In the genomic region with DNA sequence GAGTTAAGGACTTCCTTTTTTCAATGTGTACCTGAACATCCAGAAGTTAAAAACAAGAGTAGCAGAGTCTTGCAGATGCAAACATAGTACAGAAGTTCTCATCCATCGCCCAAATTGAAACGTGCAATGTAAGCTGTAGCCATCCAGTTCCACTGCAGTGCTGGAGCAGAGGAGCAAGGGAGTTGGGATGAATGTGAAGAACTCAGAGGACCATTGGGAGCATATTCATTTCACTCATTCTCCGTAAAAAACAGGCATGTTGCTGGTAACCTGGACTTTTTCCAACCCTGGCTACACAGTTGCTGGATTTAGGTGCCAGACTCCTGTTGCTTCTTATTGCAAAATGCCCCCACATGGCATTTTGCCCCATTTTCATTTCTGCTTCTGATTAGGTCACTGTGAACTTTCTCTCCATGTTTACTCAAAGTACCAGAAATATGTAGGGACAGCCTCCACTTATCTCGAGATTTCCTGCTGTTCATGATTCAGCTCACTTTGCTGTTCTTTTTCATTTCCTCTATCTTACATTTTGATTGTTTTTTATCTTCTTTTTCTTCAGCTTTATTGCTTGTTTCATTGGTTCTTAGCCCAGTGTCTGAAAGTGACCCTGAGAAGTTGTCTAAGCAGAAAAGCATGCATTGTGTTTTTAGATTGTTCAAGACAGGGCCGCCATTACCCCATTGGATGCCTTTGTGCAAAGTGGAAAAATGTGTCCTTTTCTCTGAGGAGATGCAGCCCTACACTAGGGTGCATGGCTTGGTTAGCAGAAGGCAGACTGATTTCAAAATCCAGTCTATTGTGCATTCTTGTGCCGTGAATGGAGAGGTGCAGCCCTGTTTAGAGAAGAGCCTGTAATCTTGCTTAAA, we compare ENCODE assay signal across 2 cellular contexts.
TF ChIP-seq lines count a peak whose summit lies in the region.

No MANE protein-coding gene starts in this region.

TF ChIP-seq in liver, 16 proteins besides CTCF, POLR2A, EP300 and RAD21 (continued from another document):
- TF ChIP-seq, protein P1, sequence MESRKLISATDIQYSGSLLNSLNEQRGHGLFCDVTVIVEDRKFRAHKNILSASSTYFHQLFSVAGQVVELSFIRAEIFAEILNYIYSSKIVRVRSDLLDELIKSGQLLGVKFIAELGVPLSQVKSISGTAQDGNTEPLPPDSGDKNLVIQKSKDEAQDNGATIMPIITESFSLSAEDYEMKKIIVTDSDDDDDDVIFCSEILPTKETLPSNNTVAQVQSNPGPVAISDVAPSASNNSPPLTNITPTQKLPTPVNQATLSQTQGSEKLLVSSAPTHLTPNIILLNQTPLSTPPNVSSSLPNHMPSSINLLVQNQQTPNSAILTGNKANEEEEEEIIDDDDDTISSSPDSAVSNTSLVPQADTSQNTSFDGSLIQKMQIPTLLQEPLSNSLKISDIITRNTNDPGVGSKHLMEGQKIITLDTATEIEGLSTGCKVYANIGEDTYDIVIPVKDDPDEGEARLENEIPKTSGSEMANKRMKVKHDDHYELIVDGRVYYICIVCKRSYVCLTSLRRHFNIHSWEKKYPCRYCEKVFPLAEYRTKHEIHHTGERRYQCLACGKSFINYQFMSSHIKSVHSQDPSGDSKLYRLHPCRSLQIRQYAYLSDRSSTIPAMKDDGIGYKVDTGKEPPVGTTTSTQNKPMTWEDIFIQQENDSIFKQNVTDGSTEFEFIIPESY (IDR thresholded peaks at IDR 0.05), result peak; percentile 96
- TF ChIP-seq, protein P2, sequence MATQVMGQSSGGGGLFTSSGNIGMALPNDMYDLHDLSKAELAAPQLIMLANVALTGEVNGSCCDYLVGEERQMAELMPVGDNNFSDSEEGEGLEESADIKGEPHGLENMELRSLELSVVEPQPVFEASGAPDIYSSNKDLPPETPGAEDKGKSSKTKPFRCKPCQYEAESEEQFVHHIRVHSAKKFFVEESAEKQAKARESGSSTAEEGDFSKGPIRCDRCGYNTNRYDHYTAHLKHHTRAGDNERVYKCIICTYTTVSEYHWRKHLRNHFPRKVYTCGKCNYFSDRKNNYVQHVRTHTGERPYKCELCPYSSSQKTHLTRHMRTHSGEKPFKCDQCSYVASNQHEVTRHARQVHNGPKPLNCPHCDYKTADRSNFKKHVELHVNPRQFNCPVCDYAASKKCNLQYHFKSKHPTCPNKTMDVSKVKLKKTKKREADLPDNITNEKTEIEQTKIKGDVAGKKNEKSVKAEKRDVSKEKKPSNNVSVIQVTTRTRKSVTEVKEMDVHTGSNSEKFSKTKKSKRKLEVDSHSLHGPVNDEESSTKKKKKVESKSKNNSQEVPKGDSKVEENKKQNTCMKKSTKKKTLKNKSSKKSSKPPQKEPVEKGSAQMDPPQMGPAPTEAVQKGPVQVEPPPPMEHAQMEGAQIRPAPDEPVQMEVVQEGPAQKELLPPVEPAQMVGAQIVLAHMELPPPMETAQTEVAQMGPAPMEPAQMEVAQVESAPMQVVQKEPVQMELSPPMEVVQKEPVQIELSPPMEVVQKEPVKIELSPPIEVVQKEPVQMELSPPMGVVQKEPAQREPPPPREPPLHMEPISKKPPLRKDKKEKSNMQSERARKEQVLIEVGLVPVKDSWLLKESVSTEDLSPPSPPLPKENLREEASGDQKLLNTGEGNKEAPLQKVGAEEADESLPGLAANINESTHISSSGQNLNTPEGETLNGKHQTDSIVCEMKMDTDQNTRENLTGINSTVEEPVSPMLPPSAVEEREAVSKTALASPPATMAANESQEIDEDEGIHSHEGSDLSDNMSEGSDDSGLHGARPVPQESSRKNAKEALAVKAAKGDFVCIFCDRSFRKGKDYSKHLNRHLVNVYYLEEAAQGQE (IDR thresholded peaks at IDR 0.05), result no peak
- no peak for TF ChIP-seq EGR1 (IDR thresholded peaks at IDR 0.05; ENCODE audit: low read depth in 2 of 2)

TF ChIP-seq in HepG2, 621 proteins besides CTCF, POLR2A, EP300 and RAD21 (continued from another document):
- TF ChIP-seq, protein P3, sequence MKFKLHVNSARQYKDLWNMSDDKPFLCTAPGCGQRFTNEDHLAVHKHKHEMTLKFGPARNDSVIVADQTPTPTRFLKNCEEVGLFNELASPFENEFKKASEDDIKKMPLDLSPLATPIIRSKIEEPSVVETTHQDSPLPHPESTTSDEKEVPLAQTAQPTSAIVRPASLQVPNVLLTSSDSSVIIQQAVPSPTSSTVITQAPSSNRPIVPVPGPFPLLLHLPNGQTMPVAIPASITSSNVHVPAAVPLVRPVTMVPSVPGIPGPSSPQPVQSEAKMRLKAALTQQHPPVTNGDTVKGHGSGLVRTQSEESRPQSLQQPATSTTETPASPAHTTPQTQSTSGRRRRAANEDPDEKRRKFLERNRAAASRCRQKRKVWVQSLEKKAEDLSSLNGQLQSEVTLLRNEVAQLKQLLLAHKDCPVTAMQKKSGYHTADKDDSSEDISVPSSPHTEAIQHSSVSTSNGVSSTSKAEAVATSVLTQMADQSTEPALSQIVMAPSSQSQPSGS (CRISPR knock-in tag; IDR thresholded peaks at IDR 0.05), result no peak
- TF ChIP-seq REXO4 (CRISPR knock-in tag; IDR thresholded peaks at IDR 0.05; ENCODE audit: borderline replicate concordance) (no peak), ZKSCAN8 (CRISPR knock-in tag; IDR thresholded peaks at IDR 0.05; ENCODE audit: borderline replicate concordance) (no peak), ZNF224 (CRISPR knock-in tag; IDR thresholded peaks at IDR 0.05) (no peak), ZNF501 (CRISPR knock-in tag; IDR thresholded peaks at IDR 0.05) (no peak), BRCA1 (CRISPR knock-in tag; IDR thresholded peaks at IDR 0.05) (no peak), HNRNPK (IDR thresholded peaks at IDR 0.05; ENCODE audit: low read depth, low read length, poor library complexity, severe bottlenecking) (no peak)
- TF ChIP-seq, protein P4, sequence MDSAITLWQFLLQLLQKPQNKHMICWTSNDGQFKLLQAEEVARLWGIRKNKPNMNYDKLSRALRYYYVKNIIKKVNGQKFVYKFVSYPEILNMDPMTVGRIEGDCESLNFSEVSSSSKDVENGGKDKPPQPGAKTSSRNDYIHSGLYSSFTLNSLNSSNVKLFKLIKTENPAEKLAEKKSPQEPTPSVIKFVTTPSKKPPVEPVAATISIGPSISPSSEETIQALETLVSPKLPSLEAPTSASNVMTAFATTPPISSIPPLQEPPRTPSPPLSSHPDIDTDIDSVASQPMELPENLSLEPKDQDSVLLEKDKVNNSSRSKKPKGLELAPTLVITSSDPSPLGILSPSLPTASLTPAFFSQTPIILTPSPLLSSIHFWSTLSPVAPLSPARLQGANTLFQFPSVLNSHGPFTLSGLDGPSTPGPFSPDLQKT (CRISPR knock-in tag; IDR thresholded peaks at IDR 0.05; ENCODE audit: borderline replicate concordance), result no peak
- TF ChIP-seq, protein P5, sequence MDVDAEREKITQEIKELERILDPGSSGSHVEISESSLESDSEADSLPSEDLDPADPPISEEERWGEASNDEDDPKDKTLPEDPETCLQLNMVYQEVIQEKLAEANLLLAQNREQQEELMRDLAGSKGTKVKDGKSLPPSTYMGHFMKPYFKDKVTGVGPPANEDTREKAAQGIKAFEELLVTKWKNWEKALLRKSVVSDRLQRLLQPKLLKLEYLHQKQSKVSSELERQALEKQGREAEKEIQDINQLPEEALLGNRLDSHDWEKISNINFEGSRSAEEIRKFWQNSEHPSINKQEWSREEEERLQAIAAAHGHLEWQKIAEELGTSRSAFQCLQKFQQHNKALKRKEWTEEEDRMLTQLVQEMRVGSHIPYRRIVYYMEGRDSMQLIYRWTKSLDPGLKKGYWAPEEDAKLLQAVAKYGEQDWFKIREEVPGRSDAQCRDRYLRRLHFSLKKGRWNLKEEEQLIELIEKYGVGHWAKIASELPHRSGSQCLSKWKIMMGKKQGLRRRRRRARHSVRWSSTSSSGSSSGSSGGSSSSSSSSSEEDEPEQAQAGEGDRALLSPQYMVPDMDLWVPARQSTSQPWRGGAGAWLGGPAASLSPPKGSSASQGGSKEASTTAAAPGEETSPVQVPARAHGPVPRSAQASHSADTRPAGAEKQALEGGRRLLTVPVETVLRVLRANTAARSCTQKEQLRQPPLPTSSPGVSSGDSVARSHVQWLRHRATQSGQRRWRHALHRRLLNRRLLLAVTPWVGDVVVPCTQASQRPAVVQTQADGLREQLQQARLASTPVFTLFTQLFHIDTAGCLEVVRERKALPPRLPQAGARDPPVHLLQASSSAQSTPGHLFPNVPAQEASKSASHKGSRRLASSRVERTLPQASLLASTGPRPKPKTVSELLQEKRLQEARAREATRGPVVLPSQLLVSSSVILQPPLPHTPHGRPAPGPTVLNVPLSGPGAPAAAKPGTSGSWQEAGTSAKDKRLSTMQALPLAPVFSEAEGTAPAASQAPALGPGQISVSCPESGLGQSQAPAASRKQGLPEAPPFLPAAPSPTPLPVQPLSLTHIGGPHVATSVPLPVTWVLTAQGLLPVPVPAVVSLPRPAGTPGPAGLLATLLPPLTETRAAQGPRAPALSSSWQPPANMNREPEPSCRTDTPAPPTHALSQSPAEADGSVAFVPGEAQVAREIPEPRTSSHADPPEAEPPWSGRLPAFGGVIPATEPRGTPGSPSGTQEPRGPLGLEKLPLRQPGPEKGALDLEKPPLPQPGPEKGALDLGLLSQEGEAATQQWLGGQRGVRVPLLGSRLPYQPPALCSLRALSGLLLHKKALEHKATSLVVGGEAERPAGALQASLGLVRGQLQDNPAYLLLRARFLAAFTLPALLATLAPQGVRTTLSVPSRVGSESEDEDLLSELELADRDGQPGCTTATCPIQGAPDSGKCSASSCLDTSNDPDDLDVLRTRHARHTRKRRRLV (CRISPR knock-in tag; IDR thresholded peaks at IDR 0.05), result no peak
